Comparison of ENCODE assay signal across 8 cellular contexts in genomic region chr7:37920619-37921339, GRCh38.
A peak's percentile ranks its signal among the peaks of the same experiment; 100 is the strongest.
DNase-seq lines count a peak whose midpoint lies in the region; ATAC-seq, FAIRE-seq and TF ChIP-seq lines count a peak whose summit lies in the region.

EPDR1 (plus strand) TSS chr7:37920640; CDS start chr7:37920940, 300 bp downstream.

- TF ChIP-seq CTCF in D721Med (IDR thresholded peaks at IDR 0.05; ENCODE audit: insufficient read depth, missing control alignments) (peak; percentile 5), HL-60 (IDR thresholded peaks at IDR 0.05; ENCODE audit: insufficient read depth, low read length) (no peak)

- ATAC-seq in GM19397 (IDR thresholded peaks at IDR 0.05; ENCODE audit: unreplicated experiment) = peak; percentile 47

- peak within 1 kb of the TSS; percentile 66 for H3K4me3 ChIP-seq in HL-60 (replicated peaks; ENCODE audit: insufficient read depth, low read length)

- DNase-seq in D721Med (ENCODE audit: insufficient read length, low spot score) (no peak), HL-60 (ENCODE audit: low read depth in 1 of 2, low spot score in 1 of 2) (peak in 1 of 2 experiments; percentile 85), RCC 7860 (ENCODE audit: low spot score) (peak; percentile 85), cerebellar nuclear complex (lab: John Stamatoyannopoulos, UW) (peak; percentile 11 to 43), EL (no peak)
- DNase-seq in stimulated activated CD4-positive, alpha-beta T cell treated with anti-CD3 and anti-CD28 coated beads, Interleukin-1b, Interleukin-23, amount 100 ng/mL, for 48 hours = peak; percentile 52

- FAIRE-seq in D721Med (lab: Jason Lieb, UNC) (no peak), RCC 7860 (lab: Jason Lieb, UNC) (peak; percentile 61)

- H3K27me3 ChIP-seq in HL-60 (ENCODE audit: insufficient read depth, poor library complexity, severe bottlenecking) = no peaks in the 10 kb centered on the region
- H3K27me3 ChIP-seq in layer of hippocampus (ENCODE audit: control insufficient read depth, insufficient read depth, low read length) = no peaks in the 10 kb centered on the region

- H3K27ac ChIP-seq in HL-60 (replicated peaks) (peak within 1 kb of the TSS; percentile 76), layer of hippocampus (ENCODE audit: low read depth, low read length) (peak within 1 kb of the TSS; percentile 73)

Comparison
In these comparisons a context has a peak if more than half of its experiments do, and no peak if none do; other contexts are left out.
1. DNase-seq: peak in RCC 7860 (single experiment), cerebellar nuclear complex (2 of 2) and stimulated activated CD4-positive, alpha-beta T cell treated with anti-CD3 and anti-CD28 coated beads, Interleukin-1b, Interleukin-23, amount 100 ng/mL, for 48 hours (single experiment); none in D721Med (single experiment) and EL (single experiment).